In the genomic region with DNA sequence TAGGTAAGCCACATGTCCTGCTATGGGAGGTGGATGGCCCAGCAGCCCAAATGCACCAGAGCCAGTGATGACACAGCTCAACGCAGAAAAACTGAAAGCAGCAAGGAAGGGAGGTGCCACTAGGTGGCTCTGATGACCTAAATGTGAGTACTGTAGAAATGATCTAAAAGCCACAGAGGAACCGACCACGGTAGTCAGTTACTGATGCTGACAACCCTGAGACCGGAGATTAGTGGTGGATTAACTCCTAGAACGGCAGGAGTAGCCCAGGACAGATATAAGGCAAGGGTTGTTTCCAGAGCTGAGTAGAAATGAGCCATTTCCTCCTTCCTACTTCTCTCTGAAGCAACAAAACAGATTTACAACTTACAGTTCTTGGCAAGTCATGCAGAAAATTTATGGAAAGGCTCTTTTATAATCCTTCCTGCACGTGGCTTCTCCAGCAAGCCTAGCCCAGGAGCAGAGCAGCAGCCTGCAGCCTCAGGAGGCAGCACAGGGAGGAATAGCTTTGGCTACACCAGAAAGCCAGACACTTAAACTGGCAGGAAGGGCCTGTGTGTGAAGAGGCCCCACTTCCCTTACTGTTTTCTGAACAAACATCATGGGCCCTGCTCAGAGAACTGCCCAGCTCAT, we compare ENCODE assay signal across 8 cellular contexts. TPM values are rescaled to one million over a fixed set of nuclear protein-coding genes. Genes with fewer than 3 reads are reported as not detected.
DNase-seq lines count a peak whose midpoint lies in the region; ATAC-seq, FAIRE-seq and TF ChIP-seq lines count a peak whose summit lies in the region.

No MANE protein-coding gene starts in this region.

- no peaks in the 10 kb centered on the region for H3K36me3 ChIP-seq in HCT116 (ENCODE audit: control insufficient read depth in 1 of 2, insufficient read depth in 2 of 2, low read length in 2 of 2)
- H3K36me3 ChIP-seq in astrocyte (ENCODE audit: insufficient read depth, low read length), result peaks cover 17% of the 10 kb centered on the region

- no peaks in the 10 kb centered on the region for H3K9me3 Mint-ChIP-seq in astrocyte (ENCODE audit: unreplicated experiment)

- RAD21 ChIA-PET in HCT116 (lab: Charles Lee; ENCODE audit: low non-redundant PET in 1 of 2, low total read pairs in 2 of 2, uncharacterized antibody in 2 of 2, unreplicated experiment in 2 of 2), result interaction anchor here (0.5 to 1.3 kb wide), 8 partner anchors 142 to 539 kb away, joined by 3 to 7 read pairs (median 4); a partner anchor contains a TSS

- DNase-seq in DMS79 treated with DMSO at 0.1 percent for 48 hours (lab: John Stamatoyannopoulos, UW), result peak; percentile 73
- DNase-seq in HCT116 (ENCODE audit: low read depth, low spot score), result peak; percentile 69
- peak; percentile 17 for DNase-seq in NCI-H1436 treated with DMSO at 0.1 percent for 48 hours (lab: John Stamatoyannopoulos, UW)
- peak; percentile 26 to 89 (median 54) for DNase-seq in T-helper 1 cell
- peak; percentile 69 for DNase-seq in astrocyte (ENCODE audit: low read depth)
- peak; percentile 80 for DNase-seq in hepatic stellate cell (ENCODE audit: low spot score)
- peak; percentile 97 for DNase-seq in retinal pigment epithelial cell (ENCODE audit: low read depth)
- DNase-seq in GOT3 (lab: John Stamatoyannopoulos, UW), result no peak

- CTCF ChIA-PET in HCT116 (lab: Charles Lee), result interaction anchor here (0.6 to 3.2 kb wide), 22 partner anchors 10 to 553 kb away, joined by 3 to 49 read pairs (median 4); a partner anchor contains a TSS

- intact Hi-C loops in HCT116 (cut with micrococcal nuclease), result loop anchor here (1.0 to 5.0 kb wide), 3 partner anchors 281 to 542 kb away; a partner anchor contains a TSS

- H4K20me1 ChIP-seq in HCT116 (ENCODE audit: insufficient read depth) (no peaks in the 10 kb centered on the region), astrocyte (ENCODE audit: insufficient read depth, low read length) (no peaks in the 10 kb centered on the region)

- no peaks in the 10 kb centered on the region for H3K27me3 Mint-ChIP-seq in astrocyte (ENCODE audit: low read depth, unreplicated experiment)

- no peak overlapping the region for H3K27ac ChIP-seq in HCT116 (ENCODE audit: low read depth, low read length)
- peak overlapping the region; percentile 9 for H3K27ac ChIP-seq in astrocyte (ENCODE audit: low read depth, low read length)

- no TSS peak for BruUV-seq in HCT116 (replicated peaks; lab: Mats Ljungman, UMichigan)

- H2AFZ ChIP-seq in HCT116 (ENCODE audit: low read depth, low read length, poor library complexity, severe bottlenecking) (no peak overlapping the region), astrocyte (ENCODE audit: low read depth, low read length) (no peak overlapping the region)

- H3K9ac ChIP-seq in HCT116 (ENCODE audit: low read length) (no peak overlapping the region), astrocyte (ENCODE audit: low read length) (peak overlapping the region; percentile 11)

- H3K27me3 ChIP-seq in HCT116 (ENCODE audit: insufficient read depth, low read length), result no peaks in the 10 kb centered on the region
- H3K27me3 ChIP-seq in astrocyte (ENCODE audit: insufficient read depth, low read length), result no peaks in the 10 kb centered on the region

- peak; percentile 68 for FAIRE-seq in astrocyte (lab: Jason Lieb, UNC)

- ATAC-seq in HCT116, result peak; percentile 98

- H3K4me3 ChIP-seq in HCT116 (replicated peaks in 1 of 2; ENCODE audit: low read depth in 1 of 2, low read length in 2 of 2) (no peak overlapping the region), astrocyte (ENCODE audit: insufficient read depth, low read depth, low read length) (no peak overlapping the region), retinal pigment epithelial cell (ENCODE audit: low read length) (no peak overlapping the region)

- no peak overlapping the region for H3K4me2 ChIP-seq in HCT116 (ENCODE audit: low read length)
- H3K4me2 ChIP-seq in astrocyte (ENCODE audit: low read length), result peak overlapping the region; percentile 42

- no peak overlapping the region for H3K27ac Mint-ChIP-seq in astrocyte (ENCODE audit: unreplicated experiment)

- POLR2A ChIA-PET in HCT116 (lab: Charles Lee), result interaction anchor here (1.1 to 1.2 kb wide), 2 partner anchors 106 to 457 kb away, joined by 3 read pairs; a partner anchor contains a TSS

- H3K4me3 Mint-ChIP-seq in astrocyte (ENCODE audit: unreplicated experiment), result no peak overlapping the region

- peak; percentile 77 to 82 (median 80) for TF ChIP-seq CTCF in HCT116 (IDR thresholded peaks at IDR 0.05 in 2 of 3, conservative IDR thresholded peaks at IDR 0.05 in 1 of 3; ENCODE audit: borderline replicate concordance in 1 of 3, insufficient read depth in 1 of 3, low read depth in 2 of 3, low read length in 2 of 3)
- TF ChIP-seq CTCF in astrocyte (IDR thresholded peaks at IDR 0.05; ENCODE audit: insufficient read depth, low read depth, low read length), result peak; percentile 82
- TF ChIP-seq CTCF in retinal pigment epithelial cell (conservative IDR thresholded peaks at IDR 0.05; ENCODE audit: low read depth, low read length), result peak; percentile 88

- H3K79me2 ChIP-seq in HCT116 (ENCODE audit: insufficient read depth, low read length) (no peaks in the 10 kb centered on the region), astrocyte (ENCODE audit: insufficient read depth, low read length) (no peaks in the 10 kb centered on the region)

- peaks cover 8% of the 10 kb centered on the region for H3K4me1 Mint-ChIP-seq in astrocyte (ENCODE audit: low read depth, unreplicated experiment)

- TF ChIP-seq RAD21 in HCT116 (IDR thresholded peaks at IDR 0.05; ENCODE audit: low read depth), result peak; percentile 90

- no peak for TF ChIP-seq POLR2A in HCT116 (IDR thresholded peaks at IDR 0.05; ENCODE audit: borderline replicate concordance, extremely low read depth, insufficient read depth, insufficient read length)

- H3K36me3 Mint-ChIP-seq in astrocyte (ENCODE audit: low read depth, unreplicated experiment), result peaks cover 28% of the 10 kb centered on the region

- H3K9me2 ChIP-seq in HCT116 (ENCODE audit: insufficient read depth), result no peaks in the 10 kb centered on the region

- H3K9me3 ChIP-seq in HCT116 (ENCODE audit: control insufficient read depth in 1 of 2, insufficient read depth in 1 of 2, low read depth in 1 of 2, low read length in 2 of 2), result no peaks in the 10 kb centered on the region
- H3K9me3 ChIP-seq in astrocyte (ENCODE audit: insufficient read depth, low read depth, low read length), result no peaks in the 10 kb centered on the region

- H3K4me1 ChIP-seq in HCT116 (ENCODE audit: control insufficient read depth in 1 of 2, insufficient read depth in 2 of 2, low read length in 2 of 2) (peaks cover 0 to 4% of the 10 kb centered on the region in 2 experiments; a peak in 1 of 4 replicates), astrocyte (ENCODE audit: insufficient read depth, low read length) (peaks cover 9% of the 10 kb centered on the region)

TF ChIP-seq in HCT116, 20 proteins besides CTCF, POLR2A, EP300 and RAD21:
- TF ChIP-seq YY1 (IDR thresholded peaks at IDR 0.05; ENCODE audit: extremely low read depth, insufficient replicate concordance, low read depth, low read length), result peak; percentile 18
- TF ChIP-seq CBX3 (IDR thresholded peaks at IDR 0.05; ENCODE audit: low read depth), result no peak
- no peak for TF ChIP-seq CEBPB (IDR thresholded peaks at IDR 0.05; ENCODE audit: low read depth)

RNA-seq across cellular contexts. Expression of a gene that starts 13.1 kb away (rescaled TPM):
- total RNA-seq in HCT116 (2021; ENCODE audit: unreplicated experiment) (0.49 TPM), astrocyte (0.34 and 0.43 TPM in 2 replicates)
- polyA plus RNA-seq in HCT116 (2012), result 0.10 and 0.17 TPM in 2 replicates
